In the genomic region with DNA sequence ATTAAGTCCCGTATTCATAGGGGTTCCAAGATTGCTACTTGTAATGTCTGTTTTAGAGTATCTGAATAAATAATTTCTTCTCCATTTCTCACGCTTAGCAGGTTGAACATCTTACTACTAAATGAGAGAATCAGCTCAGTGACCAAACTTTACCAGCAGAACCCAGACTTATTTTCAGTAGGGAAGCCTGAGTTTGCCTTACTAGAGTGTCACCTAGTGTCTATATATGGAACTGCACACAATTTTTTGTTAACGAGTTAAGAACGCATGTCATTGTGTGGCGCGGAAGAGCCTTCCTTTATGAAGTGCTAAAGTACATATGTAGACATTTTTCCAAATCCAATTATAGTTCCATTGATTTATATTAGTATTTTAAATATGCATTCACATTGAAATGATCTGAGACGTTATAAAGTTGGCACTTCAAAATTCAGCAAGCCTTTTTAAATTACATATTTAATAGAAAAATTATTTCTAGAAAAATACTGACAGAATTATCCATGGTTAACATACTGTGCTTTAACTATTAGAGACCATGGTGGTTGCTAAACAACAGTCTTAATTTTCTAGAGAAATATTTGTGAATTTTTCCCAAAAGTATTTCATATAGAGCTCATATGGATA, we compare ENCODE assay signal across 8 cellular contexts.
DNase-seq lines count a peak whose midpoint lies in the region; ATAC-seq and TF ChIP-seq lines count a peak whose summit lies in the region.

No MANE protein-coding gene starts in this region.

- no peak for DNase-seq in activated CD8-positive, alpha-beta memory T cell treated with anti-CD3 and anti-CD28 coated beads, Interleukin-2, amount 10 ng/mL, durations not matched to agents 7 days and 5 days
- no peak for DNase-seq in activated CD8-positive, alpha-beta memory T cell treated with anti-CD3 and anti-CD28 coated beads, Interleukin-2, amount 50 U/mL, for 48 hours
- peak; percentile 74 for DNase-seq in IMR-90
- peak; percentile 40 for DNase-seq in NOMO-1 treated with dmso at 0.1 percent for 144 hours (lab: John Stamatoyannopoulos, UW; ENCODE audit: unreplicated experiment)
- peak; percentile 17 for DNase-seq in brain pericyte (ENCODE audit: low read depth, low spot score)
- DNase-seq in kidney tubule cell (ENCODE audit: low spot score) = peak; percentile 72
- DNase-seq in type B pancreatic cell (ENCODE audit: extremely low spot score, unreplicated experiment) = no peak

- no peak overlapping the region for H3K14ac ChIP-seq in IMR-90 (replicated peaks; ENCODE audit: low read depth, low read length)

- no peak overlapping the region for H3K27ac Mint-ChIP-seq in activated CD8-positive, alpha-beta memory T cell treated with anti-CD3 and anti-CD28 coated beads, Interleukin-2, amount 10 ng/mL, durations not matched to agents 7 days and 5 days
- no peak overlapping the region for H3K27ac Mint-ChIP-seq in type B pancreatic cell

- no peak overlapping the region for H3K18ac ChIP-seq in IMR-90 (ENCODE audit: low read depth, low read length)

- CTCF ChIA-PET in activated CD8-positive, alpha-beta memory T cell treated with anti-CD3 and anti-CD28 coated beads, Interleukin-2, amount 10 ng/mL, durations not matched to agents 7 days and 5 days (lab: Charles Lee) = interaction anchor here (0.7 to 7.8 kb wide), 8 partner anchors 9 to 90 kb away, joined by 3 to 56 read pairs (median 4); no protein-coding TSS in a partner anchor
- CTCF ChIA-PET in IMR-90 (lab: Yijun Ruan, JAX) = interaction anchor here (0.6 to 1.9 kb wide), 7 partner anchors 10 to 52 kb away, joined by 3 to 18 read pairs (median 6); no protein-coding TSS in a partner anchor

- dilution Hi-C loops in IMR-90 (cut with HindIII; ENCODE audit: low sequenced_read_pairs, unreplicated experiment) = no loop called here

- peaks cover 26% of the 10 kb centered on the region for H3K27me3 Mint-ChIP-seq in activated CD8-positive, alpha-beta memory T cell treated with anti-CD3 and anti-CD28 coated beads, Interleukin-2, amount 10 ng/mL, durations not matched to agents 7 days and 5 days
- H3K27me3 Mint-ChIP-seq in type B pancreatic cell = peaks cover 9% of the 10 kb centered on the region

- no peak overlapping the region for H4K8ac ChIP-seq in IMR-90 (ENCODE audit: low read depth in 2 of 2, low read length in 2 of 2)

- no peaks in the 10 kb centered on the region for H3K79me1 ChIP-seq in IMR-90 (ENCODE audit: low read depth in 1 of 2, low read length in 2 of 2)

- in situ Hi-C loops in IMR-90 (cut with MboI; ENCODE audit: low sequenced_read_pairs) = no loop called here

- TF ChIP-seq RAD21 in IMR-90 (IDR thresholded peaks at IDR 0.05; ENCODE audit: low read length) = peak; percentile 71

- no peak overlapping the region for H3K27ac ChIP-seq in IMR-90 (ENCODE audit: insufficient read depth, low read length)

- H2AK9ac ChIP-seq in IMR-90 (replicated peaks; ENCODE audit: low read depth, low read length, poor library complexity) = no peak overlapping the region

- no peak overlapping the region for H4K5ac ChIP-seq in IMR-90 (ENCODE audit: low read depth, low read length)

- intact Hi-C loops in IMR-90 (cut with micrococcal nuclease) = loop anchor here (5.0 kb wide), 2 partner anchors 36 to 1581 kb away; no protein-coding TSS in a partner anchor

- BruUV-seq in IMR-90 (replicated peaks; lab: Mats Ljungman, UMichigan) = no TSS peak

- peaks cover 18% of the 10 kb centered on the region for H3K27me3 ChIP-seq in IMR-90 (ENCODE audit: control insufficient read depth, insufficient read depth, low read length)

- POLR2A ChIA-PET in IMR-90 (lab: Charles Lee; ENCODE audit: unreplicated experiment) = interaction anchor here (0.6 kb wide), 1 partner anchor 116 kb away, joined by 7 read pairs; no protein-coding TSS in a partner anchor

- no peaks in the 10 kb centered on the region for H3K9me3 Mint-ChIP-seq in activated CD8-positive, alpha-beta memory T cell treated with anti-CD3 and anti-CD28 coated beads, Interleukin-2, amount 10 ng/mL, durations not matched to agents 7 days and 5 days (ENCODE audit: low read depth)
- H3K9me3 Mint-ChIP-seq in type B pancreatic cell = no peaks in the 10 kb centered on the region

- H2AK5ac ChIP-seq in IMR-90 (ENCODE audit: low read depth, low read length) = no peak overlapping the region

- no CpG with 5 or more reads among the region's 7 CpGs for WGBS in IMR-90 (ENCODE audit: extremely low coverage in 2 of 2, insufficient read length in 1 of 2), 2 experiments

- no peaks in the 10 kb centered on the region for H3K4me1 ChIP-seq in IMR-90 (ENCODE audit: control insufficient read depth, insufficient read depth, low read length)

- peak; percentile 49 for ATAC-seq in activated CD8-positive, alpha-beta memory T cell treated with anti-CD3 and anti-CD28 coated beads, Interleukin-2, amount 10 ng/mL, durations not matched to agents 7 days and 5 days
- peak; percentile 82 for ATAC-seq in GM21786 (IDR thresholded peaks at IDR 0.05; ENCODE audit: unreplicated experiment)
- ATAC-seq in IMR-90 (ENCODE audit: low read depth) = peak; percentile 96

- H3K4me1 Mint-ChIP-seq in activated CD8-positive, alpha-beta memory T cell treated with anti-CD3 and anti-CD28 coated beads, Interleukin-2, amount 10 ng/mL, durations not matched to agents 7 days and 5 days = no peaks in the 10 kb centered on the region
- H3K4me1 Mint-ChIP-seq in type B pancreatic cell (ENCODE audit: unreplicated experiment) = peaks cover 4% of the 10 kb centered on the region

- no peaks in the 10 kb centered on the region for H3K9me3 ChIP-seq in IMR-90 (ENCODE audit: control insufficient read depth, insufficient read depth, low read length)

- no peak overlapping the region for H3K4ac ChIP-seq in IMR-90 (ENCODE audit: low read depth, low read length)

- no peaks in the 10 kb centered on the region for H3K36me3 ChIP-seq in IMR-90 (ENCODE audit: control insufficient read depth, insufficient read depth, low read length)

- TF ChIP-seq POLR2A in IMR-90 (IDR thresholded peaks at IDR 0.05; ENCODE audit: low read depth, low read length) = no peak

- no peak overlapping the region for H3K4me2 ChIP-seq in IMR-90 (ENCODE audit: low read depth, low read length)

- no peak overlapping the region for H2BK20ac ChIP-seq in IMR-90 (ENCODE audit: low read depth, low read length)

- no peak overlapping the region for H3K9ac ChIP-seq in IMR-90 (ENCODE audit: low read depth, low read length)

- no peak overlapping the region for H3K56ac ChIP-seq in IMR-90 (ENCODE audit: extremely low read depth, insufficient read depth, low read length)

- no peaks in the 10 kb centered on the region for H3K9me1 ChIP-seq in IMR-90 (ENCODE audit: insufficient read depth, low read length)

- H2AFZ ChIP-seq in IMR-90 (replicated peaks; ENCODE audit: low read length, poor library complexity) = no peak overlapping the region

- H2BK15ac ChIP-seq in IMR-90 (ENCODE audit: low read depth, low read length) = no peak overlapping the region

- no peak overlapping the region for H2BK120ac ChIP-seq in IMR-90 (ENCODE audit: low read depth, low read length)

- no peak overlapping the region for H2BK5ac ChIP-seq in IMR-90 (ENCODE audit: low read depth, low read length, poor library complexity, severe bottlenecking)

- H4K20me1 ChIP-seq in IMR-90 (ENCODE audit: insufficient read depth, low read length) = no peaks in the 10 kb centered on the region

- no peak overlapping the region for H3K4me3 Mint-ChIP-seq in activated CD8-positive, alpha-beta memory T cell treated with anti-CD3 and anti-CD28 coated beads, Interleukin-2, amount 10 ng/mL, durations not matched to agents 7 days and 5 days
- no peak overlapping the region for H3K4me3 Mint-ChIP-seq in type B pancreatic cell

- TF ChIP-seq CTCF in IMR-90 (conservative IDR thresholded peaks at IDR 0.05; ENCODE audit: low read depth, low read length) = peak; percentile 78
- TF ChIP-seq CTCF in type B pancreatic cell (conservative IDR thresholded peaks at IDR 0.05) = peak; percentile 94

- no peak overlapping the region for H4K91ac ChIP-seq in IMR-90 (ENCODE audit: insufficient read depth, low read depth, low read length)

- H3K36me3 Mint-ChIP-seq in activated CD8-positive, alpha-beta memory T cell treated with anti-CD3 and anti-CD28 coated beads, Interleukin-2, amount 10 ng/mL, durations not matched to agents 7 days and 5 days = no peaks in the 10 kb centered on the region
- no peaks in the 10 kb centered on the region for H3K36me3 Mint-ChIP-seq in type B pancreatic cell

- H3K4me3 ChIP-seq in IMR-90 (ENCODE audit: insufficient read depth, low read depth, low read length) = no peak overlapping the region

- no peak overlapping the region for H3K23ac ChIP-seq in IMR-90 (ENCODE audit: low read depth, low read length)

TF ChIP-seq in IMR-90, 13 proteins besides CTCF, POLR2A, EP300 and RAD21:
- TF ChIP-seq CHD1 (IDR thresholded peaks at IDR 0.05; ENCODE audit: low read depth, low read length) (no peak), MAZ (IDR thresholded peaks at IDR 0.05; ENCODE audit: borderline replicate concordance, low read depth, low read length) (no peak), CEBPB (IDR thresholded peaks at IDR 0.05; ENCODE audit: low read depth, low read length) (no peak), ELK1 (IDR thresholded peaks at IDR 0.05; ENCODE audit: borderline replicate concordance, low read depth, low read length) (no peak), MXI1 (IDR thresholded peaks at IDR 0.05; ENCODE audit: borderline replicate concordance, low read depth, low read length) (no peak), SMC3 (IDR thresholded peaks at IDR 0.05; ENCODE audit: low read depth, low read length) (peak; percentile 54)
TF ChIP-seq in IMR-90: peak in this region for 1.

Comparison
In these comparisons a context has a peak if more than half of its experiments do, and no peak if none do; other contexts are left out.
1. DNase-seq: peak in IMR-90 (single experiment), NOMO-1 treated with dmso at 0.1 percent for 144 hours (single experiment), brain pericyte (single experiment) and kidney tubule cell (single experiment); none in activated CD8-positive, alpha-beta memory T cell treated with anti-CD3 and anti-CD28 coated beads, Interleukin-2, amount 10 ng/mL, durations not matched to agents 7 days and 5 days (single experiment), activated CD8-positive, alpha-beta memory T cell treated with anti-CD3 and anti-CD28 coated beads, Interleukin-2, amount 50 U/mL, for 48 hours (single experiment) and type B pancreatic cell (single experiment).
2. Peak in every context shown above with its lines, with median percentiles within 50 percentile points of each other: ATAC-seq.